1 cellular context compared by ENCODE assay signal in the genomic region with DNA sequence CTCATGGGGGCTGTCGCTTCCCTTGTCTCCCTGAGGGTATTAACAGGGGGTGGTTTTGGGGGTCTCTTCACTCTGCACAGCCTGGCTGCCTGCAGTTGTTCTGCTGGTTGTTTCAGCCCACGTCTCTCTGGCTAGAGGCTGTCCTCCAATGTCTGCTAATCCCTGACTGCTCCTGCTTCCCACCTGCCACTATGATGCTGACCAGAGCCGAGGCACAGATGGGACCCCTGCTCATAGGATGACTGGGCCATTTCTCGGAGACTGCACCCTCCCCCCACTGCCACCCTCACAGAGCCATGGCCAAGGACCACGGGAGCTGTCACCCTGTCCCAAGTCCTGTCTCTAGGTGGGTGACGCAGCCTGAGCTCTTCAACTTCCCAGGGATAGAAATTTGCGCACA.
TF ChIP-seq lines count a peak whose summit lies in the region.

No MANE protein-coding gene starts in this region.

TF ChIP-seq in HepG2, 621 proteins besides CTCF, POLR2A, EP300 and RAD21:
- TF ChIP-seq, protein P1, sequence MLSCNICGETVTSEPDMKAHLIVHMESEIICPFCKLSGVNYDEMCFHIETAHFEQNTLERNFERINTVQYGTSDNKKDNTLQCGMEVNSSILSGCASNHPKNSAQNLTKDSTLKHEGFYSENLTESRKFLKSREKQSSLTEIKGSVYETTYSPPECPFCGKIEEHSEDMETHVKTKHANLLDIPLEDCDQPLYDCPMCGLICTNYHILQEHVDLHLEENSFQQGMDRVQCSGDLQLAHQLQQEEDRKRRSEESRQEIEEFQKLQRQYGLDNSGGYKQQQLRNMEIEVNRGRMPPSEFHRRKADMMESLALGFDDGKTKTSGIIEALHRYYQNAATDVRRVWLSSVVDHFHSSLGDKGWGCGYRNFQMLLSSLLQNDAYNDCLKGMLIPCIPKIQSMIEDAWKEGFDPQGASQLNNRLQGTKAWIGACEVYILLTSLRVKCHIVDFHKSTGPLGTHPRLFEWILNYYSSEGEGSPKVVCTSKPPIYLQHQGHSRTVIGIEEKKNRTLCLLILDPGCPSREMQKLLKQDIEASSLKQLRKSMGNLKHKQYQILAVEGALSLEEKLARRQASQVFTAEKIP (CRISPR knock-in tag; IDR thresholded peaks at IDR 0.05; ENCODE audit: borderline replicate concordance) = no peak
- TF ChIP-seq, protein P2, sequence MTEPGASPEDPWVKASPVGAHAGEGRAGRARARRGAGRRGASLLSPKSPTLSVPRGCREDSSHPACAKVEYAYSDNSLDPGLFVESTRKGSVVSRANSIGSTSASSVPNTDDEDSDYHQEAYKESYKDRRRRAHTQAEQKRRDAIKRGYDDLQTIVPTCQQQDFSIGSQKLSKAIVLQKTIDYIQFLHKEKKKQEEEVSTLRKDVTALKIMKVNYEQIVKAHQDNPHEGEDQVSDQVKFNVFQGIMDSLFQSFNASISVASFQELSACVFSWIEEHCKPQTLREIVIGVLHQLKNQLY (CRISPR knock-in tag; IDR thresholded peaks at IDR 0.05) = no peak
- TF ChIP-seq HNRNPUL1 (IDR thresholded peaks at IDR 0.05; ENCODE audit: low read depth, low read length) (no peak), ZNF225 (CRISPR knock-in tag; IDR thresholded peaks at IDR 0.05) (no peak), HOXA3 (CRISPR knock-in tag; IDR thresholded peaks at IDR 0.05) (no peak), FOXM1 (CRISPR knock-in tag; IDR thresholded peaks at IDR 0.05) (no peak), JARID2 (CRISPR knock-in tag; IDR thresholded peaks at IDR 0.05; ENCODE audit: insufficient replicate concordance) (no peak), KDM4B (CRISPR knock-in tag; IDR thresholded peaks at IDR 0.05) (no peak), KDM6A (CRISPR knock-in tag; IDR thresholded peaks at IDR 0.05; ENCODE audit: low read depth) (no peak), MAFK (conservative IDR thresholded peaks at IDR 0.05 in 1 of 2, IDR thresholded peaks at IDR 0.05 in 1 of 2; ENCODE audit: low read length in 2 of 2) (no peak), ISL2 (CRISPR knock-in tag; IDR thresholded peaks at IDR 0.05) (no peak)
- TF ChIP-seq, protein P3, sequence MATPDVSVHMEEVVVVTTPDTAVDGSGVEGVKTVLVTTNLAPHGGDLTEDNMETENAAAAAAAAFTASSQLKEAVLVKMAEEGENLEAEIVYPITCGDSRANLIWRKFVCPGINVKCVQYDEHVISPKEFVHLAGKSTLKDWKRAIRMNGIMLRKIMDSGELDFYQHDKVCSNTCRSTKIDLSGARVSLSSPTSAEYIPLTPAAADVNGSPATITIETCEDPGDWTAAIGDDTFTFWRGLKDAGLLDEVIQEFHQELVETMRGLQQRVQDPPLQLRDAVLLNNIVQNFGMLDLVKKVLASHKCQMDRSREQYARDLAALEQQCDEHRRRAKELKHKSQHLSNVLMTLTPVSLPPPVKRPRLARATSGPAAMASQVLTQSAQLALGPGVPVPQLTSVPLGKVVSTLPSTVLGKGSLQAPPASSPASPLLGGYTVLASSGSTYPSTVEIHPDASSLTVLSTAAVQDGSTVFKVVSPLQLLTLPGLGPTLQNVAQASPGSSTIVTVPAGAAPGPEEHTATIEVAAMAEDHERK (CRISPR knock-in tag; IDR thresholded peaks at IDR 0.05; ENCODE audit: low read depth) = no peak
- TF ChIP-seq, protein P4, sequence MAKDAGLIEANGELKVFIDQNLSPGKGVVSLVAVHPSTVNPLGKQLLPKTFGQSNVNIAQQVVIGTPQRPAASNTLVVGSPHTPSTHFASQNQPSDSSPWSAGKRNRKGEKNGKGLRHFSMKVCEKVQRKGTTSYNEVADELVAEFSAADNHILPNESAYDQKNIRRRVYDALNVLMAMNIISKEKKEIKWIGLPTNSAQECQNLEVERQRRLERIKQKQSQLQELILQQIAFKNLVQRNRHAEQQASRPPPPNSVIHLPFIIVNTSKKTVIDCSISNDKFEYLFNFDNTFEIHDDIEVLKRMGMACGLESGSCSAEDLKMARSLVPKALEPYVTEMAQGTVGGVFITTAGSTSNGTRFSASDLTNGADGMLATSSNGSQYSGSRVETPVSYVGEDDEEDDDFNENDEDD (CRISPR knock-in tag; IDR thresholded peaks at IDR 0.05; ENCODE audit: borderline replicate concordance) = no peak
TF ChIP-seq in HepG2: peak in this region for 0.
